ENCODE assay signal across 8 cellular contexts in genomic region chr2:72825271-72826155, GRCh38. TPM values are rescaled to one million over a fixed set of nuclear protein-coding genes. Genes with fewer than 3 reads are reported as not detected.
DNase-seq lines count a peak whose midpoint lies in the region; ATAC-seq and TF ChIP-seq lines count a peak whose summit lies in the region.

Gene EXOC6B, minus strand, starts transcription at chr2:72826033.

- H3K9me3 Mint-ChIP-seq in IgD-negative memory B cell, result no peaks in the 10 kb centered on the region

- POLR2A ChIA-PET in Panc1 (lab: Charles Lee), result no interaction called here

- DNase-seq in DMS 273 (lab: John Stamatoyannopoulos, UW; ENCODE audit: unreplicated experiment) (peak; percentile 97), Panc1 (ENCODE audit: low read depth, low spot score) (peak; percentile 38), esophagus muscularis mucosa (ENCODE audit: extremely low spot score) (peak; percentile 97)
- peak; percentile 92 to 93 for DNase-seq in activated T-cell treated with anti-CD3 and anti-CD28 coated beads, Interleukin-2, amount 50 U/mL, for 48 hours
- DNase-seq in stimulated activated CD8-positive, alpha-beta memory T cell treated with anti-CD3 and anti-CD28 coated beads, Interleukin-7, amount 100 ng/mL, for 24 hours (ENCODE audit: low read depth), result peak; percentile 78

- H3K4me3 ChIP-seq in Panc1 (ENCODE audit: low read depth in 2 of 2, low read length in 2 of 2) (peak within 1 kb of the TSS; percentile 69 to 85), esophagus muscularis mucosa (peak within 1 kb of the TSS; percentile 72 to 96 (median 88)), muscle layer of duodenum (ENCODE audit: low read depth in 1 of 2, low read length in 2 of 2) (peak within 1 kb of the TSS; percentile 75 to 76)

- peaks cover 15 to 29% (median 23%) of the 10 kb centered on the region in 3 donors for H3K4me1 Mint-ChIP-seq in IgD-negative memory B cell

- 2% methylated on average over 8 of the region's 70 CpGs for WGBS in esophagus muscularis mucosa

- peak within 1 kb of the TSS in 2 of 3 donors; percentile 83 to 90 for H3K27ac Mint-ChIP-seq in IgD-negative memory B cell

- in situ Hi-C loops in Panc1 (cut with HindIII; ENCODE audit: low pct_unique_long_range_greater_than_20kb, low sequenced_read_pairs), result no loop called here

- peaks cover 10% of the 10 kb centered on the region for H3K27me3 Mint-ChIP-seq in IgD-negative memory B cell

- ATAC-seq in GM21576 (IDR thresholded peaks at IDR 0.05; ENCODE audit: unreplicated experiment), result peak; percentile 95
- ATAC-seq in Panc1, result peak; percentile 98

- intact Hi-C loops in Panc1 (cut with micrococcal nuclease; ENCODE audit: unreplicated experiment), result no loop called here
- intact Hi-C loops in esophagus muscularis mucosa (cut with DNase I), result no loop called here

- TF ChIP-seq CTCF in Panc1 (IDR thresholded peaks at IDR 0.05) (no peak), esophagus muscularis mucosa (IDR thresholded peaks at IDR 0.05) (peak in 1 of 3 experiments; percentile 12)

- H3K36me3 ChIP-seq in Panc1 (ENCODE audit: control insufficient read depth, insufficient read depth, low read length) (no peaks in the 10 kb centered on the region; the same call in 1 of the 2 replicates), esophagus muscularis mucosa (no peaks in the 10 kb centered on the region), muscle layer of duodenum (ENCODE audit: control insufficient read depth in 1 of 2, insufficient read depth in 2 of 2, low read length in 2 of 2) (no peaks in the 10 kb centered on the region)

- no peak for TF ChIP-seq EP300 in esophagus muscularis mucosa (IDR thresholded peaks at IDR 0.05)

- H3K27ac ChIP-seq in Panc1 (ENCODE audit: low read length) (peak within 1 kb of the TSS; percentile 78), esophagus muscularis mucosa (replicated peaks in 1 of 4) (peak within 1 kb of the TSS; percentile 84 to 88 (median 86)), muscle layer of duodenum (ENCODE audit: low read length) (peak within 1 kb of the TSS; percentile 60)

- H3K9me3 ChIP-seq in Panc1 (ENCODE audit: control insufficient read depth, insufficient read depth, low read depth, low read length) (no peaks in the 10 kb centered on the region), esophagus muscularis mucosa (no peaks in the 10 kb centered on the region), muscle layer of duodenum (ENCODE audit: control insufficient read depth in 1 of 2, low read length in 2 of 2) (no peaks in the 10 kb centered on the region)

- BruUV-seq in Panc1 (replicated peaks; lab: Mats Ljungman, UMichigan), result no TSS peak

- CTCF ChIA-PET in Panc1 (lab: Charles Lee), result no interaction called here

- H3K4me1 ChIP-seq in Panc1 (ENCODE audit: control insufficient read depth, insufficient read depth, low read length), result peaks cover 9% of the 10 kb centered on the region
- peaks cover 8 to 27% (median 20%) of the 10 kb centered on the region in 4 donors for H3K4me1 ChIP-seq in esophagus muscularis mucosa
- peaks cover 8 to 12% of the 10 kb centered on the region in 2 donors for H3K4me1 ChIP-seq in muscle layer of duodenum (ENCODE audit: control insufficient read depth in 1 of 2, insufficient read depth in 2 of 2, low read length in 2 of 2)

- H3K4me3 Mint-ChIP-seq in IgD-negative memory B cell, result peak within 1 kb of the TSS; percentile 84 to 99 (median 96)

- H3K27me3 ChIP-seq in Panc1 (ENCODE audit: control insufficient read depth, insufficient read depth, low read length), result no peaks in the 10 kb centered on the region
- no peaks in the 10 kb centered on the region for H3K27me3 ChIP-seq in esophagus muscularis mucosa
- no peaks in the 10 kb centered on the region for H3K27me3 ChIP-seq in muscle layer of duodenum (ENCODE audit: low read depth, low read length)

- TF ChIP-seq POLR2A in esophagus muscularis mucosa (IDR thresholded peaks at IDR 0.05; ENCODE audit: low read depth), result peak; percentile 16

- peaks cover 1% of the 10 kb centered on the region for H3K36me3 Mint-ChIP-seq in IgD-negative memory B cell

RNA-seq across cellular contexts. Expression of gene EXOC6B, which starts in this region (rescaled TPM):
- 3.2 TPM for polyA plus RNA-seq in IgD-negative memory B cell
- total RNA-seq in Panc1 (2021; ENCODE audit: unreplicated experiment) (23.2 TPM), esophagus muscularis mucosa (10 to 100 TPM; 24.5 to 45.9 (median 37.4) TPM)
- 12.4 TPM for polyA plus RNA-seq in Panc1 (2012; ENCODE audit: insufficient read length)

Comparison
In these comparisons a context has a peak if more than half of its experiments do, and no peak if none do; other contexts are left out.
1. Peak in every context shown above with its lines: DNase-seq, ATAC-seq, H3K4me3 ChIP-seq and H3K27ac ChIP-seq.
2. DNase-seq: peak in every context shown above with its lines; median percentile 97 in DMS 273; 97 in esophagus muscularis mucosa; 92 in activated T-cell treated with anti-CD3 and anti-CD28 coated beads, Interleukin-2, amount 50 U/mL, for 48 hours; 78 in stimulated activated CD8-positive, alpha-beta memory T cell treated with anti-CD3 and anti-CD28 coated beads, Interleukin-7, amount 100 ng/mL, for 24 hours; 38 in Panc1.